ENCODE assay signal across 1 cellular context in genomic region chr10:69146756-69147155, GRCh38.
TF ChIP-seq lines count a peak whose summit lies in the region.

No MANE protein-coding gene starts in this region.

TF ChIP-seq in IMR-90, 13 proteins besides CTCF, POLR2A, EP300 and RAD21:
- TF ChIP-seq RCOR1 (IDR thresholded peaks at IDR 0.05; ENCODE audit: insufficient replicate concordance, low read length) (no peak), BHLHE40 (IDR thresholded peaks at IDR 0.05; ENCODE audit: low read depth, low read length) (no peak), MAZ (IDR thresholded peaks at IDR 0.05; ENCODE audit: borderline replicate concordance, low read depth, low read length) (no peak), MAFK (IDR thresholded peaks at IDR 0.05; ENCODE audit: low read depth, low read length) (no peak), ELK1 (IDR thresholded peaks at IDR 0.05; ENCODE audit: borderline replicate concordance, low read depth, low read length) (no peak), CHD1 (IDR thresholded peaks at IDR 0.05; ENCODE audit: low read depth, low read length) (no peak), USF2 (IDR thresholded peaks at IDR 0.05; ENCODE audit: low read depth, low read length) (no peak), RFX5 (IDR thresholded peaks at IDR 0.05; ENCODE audit: low read depth, low read length) (no peak), SMC3 (IDR thresholded peaks at IDR 0.05; ENCODE audit: low read depth, low read length) (no peak), MXI1 (IDR thresholded peaks at IDR 0.05; ENCODE audit: borderline replicate concordance, low read depth, low read length) (no peak), FOS (IDR thresholded peaks at IDR 0.05; ENCODE audit: low read depth, low read length) (no peak), CEBPB (IDR thresholded peaks at IDR 0.05; ENCODE audit: low read depth, low read length) (no peak), NFE2L2 (IDR thresholded peaks at IDR 0.05; ENCODE audit: low read depth, low read length) (no peak)
